ENCODE assay signal across 14 cellular contexts in genomic region chr2:74824675-74825074, GRCh38.
"Had no signal": no experiment of that assay in that cellular context is flagged by ENCODE, and none has a peak within 500 bp of the region (broad histone marks: within the 10 kb centered on the region; RNA-seq: fewer than 3 reads in every experiment).

No MANE protein-coding gene starts in this region.

- H3K9me3 Mint-ChIP-seq: activated CD4-positive, alpha-beta memory T cell treated with anti-CD3 and anti-CD28 coated beads for 36 hours; nephron progenitor cell; T-helper 2 cell treated with Interferon-gamma antibody and Interleukin-4, amounts not matched to agents 5 μg/mL and 100 μg/mL, for 36 hours had no signal

- H3K4me3 Mint-ChIP-seq: activated CD4-positive, alpha-beta memory T cell treated with anti-CD3 and anti-CD28 coated beads for 36 hours; nephron progenitor cell; T-helper 2 cell treated with Interferon-gamma antibody and Interleukin-4, amounts not matched to agents 5 μg/mL and 100 μg/mL, for 36 hours had no signal

- H3K27me3 Mint-ChIP-seq: activated CD4-positive, alpha-beta memory T cell treated with anti-CD3 and anti-CD28 coated beads for 36 hours had no signal

- ATAC-seq: left cardiac atrium, sciatic nerve had no signal

- H3K4me1 ChIP-seq: upper lobe of left lung had no signal

- H3K36me3 Mint-ChIP-seq: activated CD4-positive, alpha-beta memory T cell treated with anti-CD3 and anti-CD28 coated beads for 36 hours had no signal

- H3K4me3 ChIP-seq: esophagus muscularis mucosa, spleen, upper lobe of left lung had no signal

- H3K27ac Mint-ChIP-seq: activated CD4-positive, alpha-beta memory T cell treated with anti-CD3 and anti-CD28 coated beads for 36 hours; nephron progenitor cell; T-helper 2 cell treated with Interferon-gamma antibody and Interleukin-4, amounts not matched to agents 5 μg/mL and 100 μg/mL, for 36 hours had no signal

- H3K27me3 ChIP-seq: esophagus muscularis mucosa, spleen, upper lobe of left lung had no signal

- H3K9me3 ChIP-seq: esophagus muscularis mucosa, spleen, upper lobe of left lung had no signal

- H3K36me3 ChIP-seq: esophagus muscularis mucosa, spleen, upper lobe of left lung had no signal

- H3K27ac ChIP-seq: esophagus muscularis mucosa, spleen, upper lobe of left lung had no signal

- DNase-seq: activated CD4-positive, alpha-beta memory T cell treated with anti-CD3 and anti-CD28 coated beads for 36 hours; activated gamma-delta T cell treated with Interleukin-2 at 50 U/mL for 16 hours; activated T-cell treated with anti-CD3 and anti-CD28 coated beads, Interleukin-2, amount 50 U/mL, for 48 hours; aorta; foreskin fibroblast; left cardiac atrium; nephron progenitor cell; spleen; stimulated activated CD4-positive, alpha-beta T cell treated with anti-CD3 and anti-CD28 coated beads, Interleukin-1b, Interleukin-23, amount 100 ng/mL, for 48 hours; stimulated activated naive CD4-positive, alpha-beta T cell treated with Interleukin-2 at 50 U/mL for 16 hours; upper lobe of left lung had no signal
